In genomic region chr16:67892375-67892774, GRCh38 we compare ENCODE assay signal across 8 cellular contexts.
DNase-seq lines count a peak whose midpoint lies in the region; ATAC-seq and TF ChIP-seq lines count a peak whose summit lies in the region.

No MANE protein-coding gene starts in this region.

- in situ Hi-C loops in brain microvascular endothelial cell (cut with HindIII; ENCODE audit: low pct_ligation_motif_present, low sequenced_read_pairs), result no loop called here

- H3K4me1 ChIP-seq in mucosa of rectum (ENCODE audit: control insufficient read depth in 2 of 2, insufficient read depth in 2 of 2, low read length in 2 of 2), result peaks cover 16 to 19% of the 10 kb centered on the region in 2 donors

- H3K9me3 ChIP-seq in mucosa of rectum (ENCODE audit: control insufficient read depth in 2 of 2, low read length in 2 of 2), result no peaks in the 10 kb centered on the region

- H3K27me3 ChIP-seq in brain microvascular endothelial cell (replicated peaks) (no peaks in the 10 kb centered on the region), mucosa of rectum (ENCODE audit: control insufficient read depth in 2 of 2, insufficient read depth in 2 of 2, low read length in 2 of 2) (no peaks in the 10 kb centered on the region)

- ATAC-seq in stimulated activated naive CD8-positive, alpha-beta T cell treated with anti-CD3 and anti-CD28 coated beads, Interleukin-15, Interleukin-2, amounts not matched to agents 100 U/mL and 50 U/mL, for 24 hours, result no peak
- ATAC-seq in GM21717 (IDR thresholded peaks at IDR 0.05; ENCODE audit: unreplicated experiment), result no peak
- ATAC-seq in GM18502 (IDR thresholded peaks at IDR 0.05; ENCODE audit: poor library complexity, unreplicated experiment), result no peak
- ATAC-seq in HG03039 (IDR thresholded peaks at IDR 0.05; ENCODE audit: unreplicated experiment), result no peak

- H3K9ac ChIP-seq in mucosa of rectum (ENCODE audit: low read depth in 1 of 2, low read length in 2 of 2), result peak overlapping the region; percentile 60 to 70

- H3K36me3 Mint-ChIP-seq in stimulated activated naive CD8-positive, alpha-beta T cell treated with anti-CD3 and anti-CD28 coated beads, Interleukin-15, Interleukin-2, amounts not matched to agents 100 ng/mL and 50 ng/mL, for 24 hours (ENCODE audit: low read depth), result no peaks in the 10 kb centered on the region

- H3K27ac ChIP-seq in brain microvascular endothelial cell, result no peak overlapping the region
- peak overlapping the region; percentile 28 to 97 for H3K27ac ChIP-seq in mucosa of rectum (ENCODE audit: low read depth in 2 of 2, low read length in 2 of 2)

- H3K4me1 Mint-ChIP-seq in stimulated activated naive CD8-positive, alpha-beta T cell treated with anti-CD3 and anti-CD28 coated beads, Interleukin-15, Interleukin-2, amounts not matched to agents 100 ng/mL and 50 ng/mL, for 24 hours (ENCODE audit: low read depth), result peaks cover 39% of the 10 kb centered on the region

- DNase-seq in stimulated activated naive CD8-positive, alpha-beta T cell treated with anti-CD3 and anti-CD28 coated beads, Interleukin-15, Interleukin-2, amounts not matched to agents 100 U/mL and 50 U/mL, for 24 hours, result no peak
- DNase-seq in brain microvascular endothelial cell (no peak), Ammon's horn (ENCODE audit: low spot score) (no peak)

- peak overlapping the region; percentile 36 for H3K4me3 ChIP-seq in brain microvascular endothelial cell (ENCODE audit: low read depth, low read length)
- H3K4me3 ChIP-seq in mucosa of rectum (ENCODE audit: low read length in 2 of 2), result peak overlapping the region; percentile 66 to 87

- peak overlapping the region; percentile 56 for H3K27ac Mint-ChIP-seq in stimulated activated naive CD8-positive, alpha-beta T cell treated with anti-CD3 and anti-CD28 coated beads, Interleukin-15, Interleukin-2, amounts not matched to agents 100 ng/mL and 50 ng/mL, for 24 hours

- H3K27me3 Mint-ChIP-seq in stimulated activated naive CD8-positive, alpha-beta T cell treated with anti-CD3 and anti-CD28 coated beads, Interleukin-15, Interleukin-2, amounts not matched to agents 100 ng/mL and 50 ng/mL, for 24 hours, result no peaks in the 10 kb centered on the region

- no peaks in the 10 kb centered on the region for H3K9me3 Mint-ChIP-seq in stimulated activated naive CD8-positive, alpha-beta T cell treated with anti-CD3 and anti-CD28 coated beads, Interleukin-15, Interleukin-2, amounts not matched to agents 100 ng/mL and 50 ng/mL, for 24 hours

- peak overlapping the region; percentile 97 for H3K4me3 Mint-ChIP-seq in stimulated activated naive CD8-positive, alpha-beta T cell treated with anti-CD3 and anti-CD28 coated beads, Interleukin-15, Interleukin-2, amounts not matched to agents 100 ng/mL and 50 ng/mL, for 24 hours

- H3K36me3 ChIP-seq in brain microvascular endothelial cell (replicated peaks) (no peaks in the 10 kb centered on the region), mucosa of rectum (ENCODE audit: control insufficient read depth in 2 of 2, insufficient read depth in 2 of 2, low read length in 2 of 2) (no peaks in the 10 kb centered on the region)

- TF ChIP-seq CTCF in brain microvascular endothelial cell (IDR thresholded peaks at IDR 0.05; ENCODE audit: low read depth, low read length, missing control alignments), result no peak
